22 cellular contexts compared by ENCODE assay signal in the genomic region with DNA sequence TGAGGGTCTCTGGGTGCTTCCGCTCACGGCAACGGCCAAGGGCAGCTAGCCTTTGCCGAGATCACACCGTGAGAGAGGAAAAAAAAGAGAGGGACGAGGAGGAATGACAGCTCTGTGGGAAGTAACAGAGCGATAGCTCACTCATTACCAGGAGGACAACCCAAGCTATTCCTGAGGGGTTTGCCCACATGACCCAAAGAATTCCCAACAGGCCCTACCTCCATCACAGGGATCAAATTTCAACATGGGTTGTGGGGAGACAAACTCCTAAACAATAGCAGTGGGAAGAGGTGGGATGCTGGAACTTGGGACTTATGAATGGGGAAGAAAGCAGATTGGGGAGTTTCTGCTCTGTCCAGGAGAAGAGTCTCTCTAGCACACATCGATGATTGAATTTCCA.
"Had no signal": no experiment of that assay in that cellular context is flagged by ENCODE, and none has a peak within 500 bp of the region (broad histone marks: within the 10 kb centered on the region; RNA-seq: fewer than 3 reads in every experiment).

No MANE protein-coding gene starts in this region.

- H3K27me3 ChIP-seq: heart right ventricle, neutrophil, spleen, testis, tibial nerve, upper lobe of right lung, vagina had no signal

- H3K36me3 ChIP-seq: heart right ventricle, neutrophil, spleen, tibial nerve, upper lobe of right lung, vagina had no signal

- H3K4me3 Mint-ChIP-seq: naive thymus-derived CD4-positive, alpha-beta T cell; nephron progenitor cell; stimulated activated memory B cell treated with anti-CD40 and anti-IgM and Interleukin-4, amounts not matched to agents 10 μg/mL and 1 μg/mL and 100 μg/mL, for 72 hours; stimulated activated naive CD8-positive, alpha-beta T cell treated with anti-CD3 and anti-CD28 coated beads, Interleukin-15, Interleukin-2, amounts not matched to agents 100 ng/mL and 50 ng/mL, for 24 hours had no signal

- H3K9me3 Mint-ChIP-seq: nephron progenitor cell; stimulated activated memory B cell treated with anti-CD40 and anti-IgM and Interleukin-4, amounts not matched to agents 10 μg/mL and 1 μg/mL and 100 μg/mL, for 72 hours had no signal

- H3K36me3 Mint-ChIP-seq: naive thymus-derived CD4-positive, alpha-beta T cell; stimulated activated memory B cell treated with anti-CD40 and anti-IgM and Interleukin-4, amounts not matched to agents 10 μg/mL and 1 μg/mL and 100 μg/mL, for 72 hours had no signal

- H3K27ac Mint-ChIP-seq: naive thymus-derived CD4-positive, alpha-beta T cell; nephron progenitor cell; stimulated activated memory B cell treated with anti-CD40 and anti-IgM and Interleukin-4, amounts not matched to agents 10 μg/mL and 1 μg/mL and 100 μg/mL, for 72 hours; stimulated activated naive CD8-positive, alpha-beta T cell treated with anti-CD3 and anti-CD28 coated beads, Interleukin-15, Interleukin-2, amounts not matched to agents 100 ng/mL and 50 ng/mL, for 24 hours had no signal

- H3K27ac ChIP-seq: coronary artery, heart right ventricle, neutrophil, psoas muscle, spleen, testis, tibial nerve, upper lobe of right lung, vagina had no signal

- H3K4me1 Mint-ChIP-seq: naive thymus-derived CD4-positive, alpha-beta T cell; stimulated activated memory B cell treated with anti-CD40 and anti-IgM and Interleukin-4, amounts not matched to agents 10 μg/mL and 1 μg/mL and 100 μg/mL, for 72 hours had no signal

- H3K9me3 ChIP-seq: heart right ventricle, neutrophil, psoas muscle, spleen, testis, tibial nerve, upper lobe of right lung, vagina had no signal

- DNase-seq: effector CD4-positive, alpha-beta T cell; foreskin melanocyte; heart right ventricle; left colon; left ventricle myocardium superior; naive thymus-derived CD4-positive, alpha-beta T cell; nephron progenitor cell; psoas muscle; retina; spleen; stimulated activated CD4-positive, alpha-beta T cell treated with anti-CD3 and anti-CD28 coated beads, Interleukin-15, amount 100 ng/mL, for 24 hours; stimulated activated CD4-positive, alpha-beta T cell treated with anti-CD3 and anti-CD28 coated beads, Interleukin-1b, Interleukin-23, amount 100 ng/mL, for 48 hours; stimulated activated CD4-positive, alpha-beta T cell treated with anti-CD3 and anti-CD28 coated beads, Interleukin-4, amount 100 ng/mL, for 24 hours; testis; upper lobe of right lung had no signal

- H3K4me3 ChIP-seq: coronary artery, heart right ventricle, lung, psoas muscle, spleen, testis, tibial nerve, upper lobe of right lung, vagina had no signal

- H3K27me3 Mint-ChIP-seq: naive thymus-derived CD4-positive, alpha-beta T cell had no signal

- H3K4me1 ChIP-seq: heart right ventricle, psoas muscle, spleen, testis, tibial nerve, upper lobe of right lung, vagina had no signal
